Comparison of ENCODE assay signal across 8 cellular contexts in genomic region chr6:17705778-17706579, GRCh38. TPM values are rescaled to one million over a fixed set of nuclear protein-coding genes. Genes with fewer than 3 reads are reported as not detected.
DNase-seq lines count a peak whose midpoint lies in the region; ATAC-seq and TF ChIP-seq lines count a peak whose summit lies in the region.

No MANE protein-coding gene starts in this region.

- peak; percentile 50 for ATAC-seq in GM21447 (IDR thresholded peaks at IDR 0.05; ENCODE audit: unreplicated experiment)

- WGBS in prostate gland, result under 1% methylated on average over 24 of the region's 58 CpGs

- H3K4me1 ChIP-seq in HUES6 (ENCODE audit: control insufficient read depth, insufficient read depth, low read length) (peaks cover 13% of the 10 kb centered on the region), SJSA1 (replicated peaks) (peaks cover 34% of the 10 kb centered on the region), cardiac muscle cell (ENCODE audit: low read depth) (peaks cover 12% of the 10 kb centered on the region), prostate gland (replicated peaks) (no peaks in the 10 kb centered on the region), vagina (peaks cover 49% of the 10 kb centered on the region)

- intact Hi-C loops in prostate gland (cut with DNase I), result loop anchor here (5.0 kb wide), 1 partner anchor 104 kb away; the partner anchor contains the start of gene FAM8A1
- intact Hi-C loops in vagina (cut with DNase I), result loop anchor here (5.0 kb wide), 1 partner anchor 104 kb away; the partner anchor contains the start of gene FAM8A1

- peaks cover 40% of the 10 kb centered on the region for H3K4me1 Mint-ChIP-seq in activated naive CD4-positive, alpha-beta T cell treated with anti-CD3 and anti-CD28 coated beads, Interleukin-2, amount 10 ng/mL, durations not matched to agents 7 days and 5 days

- peaks cover 19% of the 10 kb centered on the region for H3K36me3 Mint-ChIP-seq in activated naive CD4-positive, alpha-beta T cell treated with anti-CD3 and anti-CD28 coated beads, Interleukin-2, amount 10 ng/mL, durations not matched to agents 7 days and 5 days

- TF ChIP-seq POLR2A in prostate gland (IDR thresholded peaks at IDR 0.05), result no peak
- no peak for TF ChIP-seq POLR2A in vagina (IDR thresholded peaks at IDR 0.05)

- peak overlapping the region; percentile 97 for H3K27ac Mint-ChIP-seq in activated naive CD4-positive, alpha-beta T cell treated with anti-CD3 and anti-CD28 coated beads, Interleukin-2, amount 10 ng/mL, durations not matched to agents 7 days and 5 days

- peak overlapping the region; percentile 98 for H3K27ac ChIP-seq in HUES6 (ENCODE audit: low read depth, low read length)
- peak overlapping the region; percentile 98 for H3K27ac ChIP-seq in SJSA1
- H3K27ac ChIP-seq in cardiac muscle cell, result peak overlapping the region; percentile 98
- H3K27ac ChIP-seq in prostate gland, result peak overlapping the region; percentile 96 to 97
- H3K27ac ChIP-seq in vagina, result peak overlapping the region; percentile 95

- H3K9me3 Mint-ChIP-seq in activated naive CD4-positive, alpha-beta T cell treated with anti-CD3 and anti-CD28 coated beads, Interleukin-2, amount 10 ng/mL, durations not matched to agents 7 days and 5 days, result no peaks in the 10 kb centered on the region

- H3K36me3 ChIP-seq in HUES6 (ENCODE audit: control insufficient read depth, insufficient read depth, low read length), result no peaks in the 10 kb centered on the region
- H3K36me3 ChIP-seq in SJSA1, result peaks cover 21% of the 10 kb centered on the region
- no peaks in the 10 kb centered on the region for H3K36me3 ChIP-seq in cardiac muscle cell
- H3K36me3 ChIP-seq in prostate gland, result no peaks in the 10 kb centered on the region
- H3K36me3 ChIP-seq in vagina, result no peaks in the 10 kb centered on the region

- H3K4me3 ChIP-seq in HUES6 (ENCODE audit: low read depth, low read length) (peak overlapping the region; percentile 80), SJSA1 (peak overlapping the region; percentile 87), cardiac muscle cell (peak overlapping the region; percentile 77), prostate gland (peak overlapping the region; percentile 57 to 82), vagina (peak overlapping the region; percentile 73 to 88)

- no peak for TF ChIP-seq CTCF in cardiac muscle cell (IDR thresholded peaks at IDR 0.05; ENCODE audit: low read depth, low read length)
- TF ChIP-seq CTCF in prostate gland (IDR thresholded peaks at IDR 0.05), result peak in 2 of 4 experiments; percentile 13 to 15
- no peak for TF ChIP-seq CTCF in vagina (IDR thresholded peaks at IDR 0.05)

- H3K27me3 ChIP-seq in HUES6 (ENCODE audit: control insufficient read depth, insufficient read depth, low read length), result no peaks in the 10 kb centered on the region
- no peaks in the 10 kb centered on the region for H3K27me3 ChIP-seq in SJSA1 (replicated peaks)
- no peaks in the 10 kb centered on the region for H3K27me3 ChIP-seq in cardiac muscle cell
- H3K27me3 ChIP-seq in prostate gland (replicated peaks; ENCODE audit: insufficient read depth), result no peaks in the 10 kb centered on the region
- H3K27me3 ChIP-seq in vagina, result no peaks in the 10 kb centered on the region

- no peaks in the 10 kb centered on the region for H3K27me3 Mint-ChIP-seq in activated naive CD4-positive, alpha-beta T cell treated with anti-CD3 and anti-CD28 coated beads, Interleukin-2, amount 10 ng/mL, durations not matched to agents 7 days and 5 days

- no peaks in the 10 kb centered on the region for H3K9me3 ChIP-seq in HUES6 (ENCODE audit: control insufficient read depth, insufficient read depth, low read depth, low read length)
- H3K9me3 ChIP-seq in SJSA1 (replicated peaks), result no peaks in the 10 kb centered on the region
- no peaks in the 10 kb centered on the region for H3K9me3 ChIP-seq in cardiac muscle cell (ENCODE audit: low read depth)
- H3K9me3 ChIP-seq in prostate gland, result no peaks in the 10 kb centered on the region
- no peaks in the 10 kb centered on the region for H3K9me3 ChIP-seq in vagina

- peak overlapping the region; percentile 97 for H3K9ac ChIP-seq in HUES6 (ENCODE audit: low read length)

- CTCF ChIA-PET in activated naive CD4-positive, alpha-beta T cell treated with anti-CD3 and anti-CD28 coated beads, Interleukin-2, amount 10 ng/mL, durations not matched to agents 7 days and 5 days (lab: Charles Lee), result no interaction called here

- H3K4me3 Mint-ChIP-seq in activated naive CD4-positive, alpha-beta T cell treated with anti-CD3 and anti-CD28 coated beads, Interleukin-2, amount 10 ng/mL, durations not matched to agents 7 days and 5 days, result peak overlapping the region; percentile 86

- DNase-seq in DMS79 treated with DMSO at 0.1 percent for 48 hours (lab: John Stamatoyannopoulos, UW), result peak; percentile 44
- peak; percentile 84 to 86 for DNase-seq in SJSA1 (ENCODE audit: low read depth in 1 of 2, low spot score in 2 of 2)
- DNase-seq in activated naive CD4-positive, alpha-beta T cell treated with anti-CD3 and anti-CD28 coated beads, Interleukin-2, amount 10 ng/mL, durations not matched to agents 7 days and 5 days, result peak; percentile 89
- peak; percentile 66 to 70 for DNase-seq in cardiac muscle cell (ENCODE audit: low read depth in 1 of 2, low spot score in 1 of 2)
- peak; percentile 33 for DNase-seq in prostate gland (ENCODE audit: low spot score)
- DNase-seq in vagina (ENCODE audit: extremely low spot score in 2 of 2), result peak in 1 of 2 donors; percentile 89

RNA-seq across cellular contexts. Expression of gene NUP153, which starts 0.7 kb away (rescaled TPM):
- total RNA-seq in SJSA1 (2014; rRNA removed; shearing (Covaris generic)), result 36.5 and 50.5 TPM in 2 replicates
- total RNA-seq in cardiac muscle cell (18.1 and 26.2 TPM in 2 replicates), prostate gland (10 to 100 TPM; 35.3 to 46.2 TPM), vagina (44.0 TPM)
- 9.2 and 14.8 TPM in 2 replicates for polyA plus RNA-seq in cardiac muscle cell
